Comparison of ENCODE assay signal across 27 cellular contexts in genomic region chr12:69580074-69580473, GRCh38. TPM values are rescaled to one million over a fixed set of nuclear protein-coding genes. Genes with fewer than 3 reads are reported as not detected.
"Had no signal": no experiment of that assay in that cellular context is flagged by ENCODE, and none has a peak within 500 bp of the region (broad histone marks: within the 10 kb centered on the region; RNA-seq: fewer than 3 reads in every experiment).

No MANE protein-coding gene starts in this region.

- H3K27ac ChIP-seq: ascending aorta, brain microvascular endothelial cell, dorsolateral prefrontal cortex, hepatocyte, left lung, upper lobe of right lung had no signal

- FAIRE-seq: endothelial cell of umbilical vein had no signal

- H3K36me3 Mint-ChIP-seq: activated CD4-positive, alpha-beta memory T cell treated with anti-CD3 and anti-CD28 coated beads for 36 hours; activated naive CD4-positive, alpha-beta T cell treated with anti-CD3 and anti-CD28 coated beads, Interleukin-2, amount 50 U/mL, for 72 hours; stimulated activated memory B cell treated with anti-CD40 and anti-IgM and Interleukin-4, amounts not matched to agents 10 μg/mL and 1 μg/mL and 100 μg/mL, for 72 hours; T-cell had no signal

- H3K27me3 Mint-ChIP-seq: activated CD4-positive, alpha-beta memory T cell treated with anti-CD3 and anti-CD28 coated beads for 36 hours; effector memory CD8-positive, alpha-beta T cell; naive thymus-derived CD4-positive, alpha-beta T cell; stimulated activated memory B cell treated with anti-CD40 and anti-IgM and Interleukin-4, amounts not matched to agents 10 μg/mL and 1 μg/mL and 100 μg/mL, for 72 hours; T-cell had no signal

- H3K79me2 ChIP-seq: hepatocyte had no signal

- H3K27ac Mint-ChIP-seq: activated CD4-positive, alpha-beta memory T cell treated with anti-CD3 and anti-CD28 coated beads for 36 hours; stimulated activated memory B cell treated with anti-CD40 and anti-IgM and Interleukin-4, amounts not matched to agents 10 μg/mL and 1 μg/mL and 100 μg/mL, for 72 hours had no signal

- H3K4me3 Mint-ChIP-seq: activated CD4-positive, alpha-beta memory T cell treated with anti-CD3 and anti-CD28 coated beads for 36 hours; effector memory CD8-positive, alpha-beta T cell; naive thymus-derived CD4-positive, alpha-beta T cell; stimulated activated memory B cell treated with anti-CD40 and anti-IgM and Interleukin-4, amounts not matched to agents 10 μg/mL and 1 μg/mL and 100 μg/mL, for 72 hours; T-cell had no signal

- H2AFZ ChIP-seq: hepatocyte had no signal

- H3K4me1 ChIP-seq: ascending aorta, left lung, prostate gland, upper lobe of right lung had no signal

- H3K36me3 ChIP-seq: prostate gland had no signal

- H3K9me3 ChIP-seq: ascending aorta, left lung, prostate gland, upper lobe of right lung had no signal

- H3K9me3 Mint-ChIP-seq: activated CD4-positive, alpha-beta memory T cell treated with anti-CD3 and anti-CD28 coated beads for 36 hours; activated naive CD4-positive, alpha-beta T cell treated with anti-CD3 and anti-CD28 coated beads, Interleukin-2, amount 50 U/mL, for 72 hours; effector memory CD8-positive, alpha-beta T cell; immature natural killer cell; naive thymus-derived CD4-positive, alpha-beta T cell; stimulated activated memory B cell treated with anti-CD40 and anti-IgM and Interleukin-4, amounts not matched to agents 10 μg/mL and 1 μg/mL and 100 μg/mL, for 72 hours; T-cell had no signal

- ATAC-seq: effector memory CD8-positive, alpha-beta T cell; left lung; naive thymus-derived CD4-positive, alpha-beta T cell; stimulated activated memory B cell treated with anti-CD40 and anti-IgM and Interleukin-4, amounts not matched to agents 10 μg/mL and 1 μg/mL and 100 μg/mL, for 72 hours; T-cell; upper lobe of right lung had no signal

- DNase-seq: activated CD4-positive, alpha-beta memory T cell treated with anti-CD3 and anti-CD28 coated beads for 36 hours; activated CD4-positive, alpha-beta T cell treated with anti-CD3 and anti-CD28 coated beads for 4 hours; activated CD4-positive, CD25-positive, alpha-beta regulatory T cell; activated gamma-delta T cell; brain microvascular endothelial cell; caudate nucleus; dorsolateral prefrontal cortex; effector memory CD8-positive, alpha-beta T cell; foreskin melanocyte; immature natural killer cell; kidney glomerular epithelial cell; left lung; naive thymus-derived CD4-positive, alpha-beta T cell; stimulated activated CD4-positive, alpha-beta T cell treated with anti-CD3 and anti-CD28 coated beads, Interleukin-1b, Interleukin-23, amount 100 ng/mL, for 48 hours; T-cell; upper lobe of right lung had no signal

- H3K27me3 ChIP-seq: ascending aorta, brain microvascular endothelial cell, dorsolateral prefrontal cortex, hepatocyte, left lung, upper lobe of right lung had no signal

- H3K4me2 ChIP-seq: hepatocyte had no signal

- H3K4me3 ChIP-seq: ascending aorta, dorsolateral prefrontal cortex, hepatocyte, left lung, lung, prostate gland, upper lobe of right lung had no signal

RNA-seq across cellular contexts. Expression of gene LRRC10, which starts 30.6 kb away (rescaled TPM):
- total RNA-seq: activated CD4-positive, alpha-beta memory T cell treated with anti-CD3 and anti-CD28 coated beads for 36 hours; activated naive CD4-positive, alpha-beta T cell treated with anti-CD3 and anti-CD28 coated beads, Interleukin-2, amount 50 U/mL, for 72 hours; ascending aorta; dorsolateral prefrontal cortex; endothelial cell of umbilical vein; esophagus mucosa; hepatocyte; left lung; mesenteric fat pad; naive thymus-derived CD4-positive, alpha-beta T cell; osteocyte; prostate gland; T-cell; upper lobe of right lung had no signal
- polyA plus RNA-seq: adipose tissue; endothelial cell of umbilical vein; hepatocyte; immature natural killer cell; lung; naive thymus-derived CD4-positive, alpha-beta T cell had no signal
